ENCODE assay signal across 15 cellular contexts in genomic region chr1:56437959-56438358, GRCh38.
DNase-seq lines count a peak whose midpoint lies in the region; ATAC-seq and TF ChIP-seq lines count a peak whose summit lies in the region.
"Had no signal": no experiment of that assay in that cellular context is flagged by ENCODE, and none has a peak within 500 bp of the region (broad histone marks: within the 10 kb centered on the region; RNA-seq: fewer than 3 reads in every experiment).

No MANE protein-coding gene starts in this region.

- no peaks in the 10 kb centered on the region for H3K27me3 ChIP-seq in GM23248 (replicated peaks; ENCODE audit: insufficient read depth)
- H3K27me3 ChIP-seq: ascending aorta; BLaER1 treated with 17β-estradiol and CSF1 and Interleukin-3, amounts not matched to agents 10 nM and 100 nM had no signal

- TF ChIP-seq CTCF in natural killer cell (IDR thresholded peaks at IDR 0.05): no peak

- H3K9ac ChIP-seq in GM23248: no peak overlapping the region
- H3K9ac ChIP-seq: BLaER1 treated with 17β-estradiol and CSF1 and Interleukin-3, amounts not matched to agents 10 nM and 100 nM had no signal

- H2AFZ ChIP-seq in GM23248: no peak overlapping the region

- H3K27ac Mint-ChIP-seq in natural killer cell: no peak overlapping the region

- H3K4me2 ChIP-seq in GM23248 (ENCODE audit: unreplicated experiment): no peak overlapping the region

- no peak overlapping the region for H3K4me3 Mint-ChIP-seq in natural killer cell

- intact Hi-C loops in left ventricle myocardium superior (cut with micrococcal nuclease): no loop called here
- intact Hi-C loops in natural killer cell (cut with micrococcal nuclease): no loop called here

- 0 out of 3 replicates have a peak, but pooled peaks have one; percentile 17 for ATAC-seq in SK-N-SH treated with all-trans-retinoic acid at 6 μM for 48 hours
- ATAC-seq in left ventricle myocardium superior: peak; percentile 15
- ATAC-seq in natural killer cell: no peak
- ATAC-seq in GM21786 (IDR thresholded peaks at IDR 0.05; ENCODE audit: unreplicated experiment): no peak
- ATAC-seq: GM12878 had no signal

- peaks cover 0 to 7% of the 10 kb centered on the region in 2 donors for H3K27me3 Mint-ChIP-seq in natural killer cell (ENCODE audit: low read depth in 2 of 2)

- in situ Hi-C loops in GM23248 (cut with MboI): no loop called here

- no peak overlapping the region for H3K27ac ChIP-seq in GM23248
- H3K27ac ChIP-seq: ascending aorta; BLaER1 treated with 17β-estradiol and CSF1 and Interleukin-3, amounts not matched to agents 10 nM and 100 nM; thoracic aorta had no signal

- DNase-seq in GM23248 (peak; percentile 27), left ventricle myocardium superior (no peak), renal cortical epithelial cell (ENCODE audit: low read depth) (peak; percentile 38), natural killer cell (no peak), HK-2 (ENCODE audit: unreplicated experiment) (no peak), NCI-H1694 treated with DMSO at 0.1 percent for 48 hours (lab: John Stamatoyannopoulos, UW) (no peak)
- DNase-seq: activated CD8-positive, alpha-beta memory T cell treated with anti-CD3 and anti-CD28 coated beads for 24 hours; activated effector memory CD4-positive, alpha-beta T cell treated with Interleukin-2 at 50 U/mL for 16 hours; DND-41 had no signal

- H3K79me2 ChIP-seq in GM23248 (ENCODE audit: insufficient read depth): no peaks in the 10 kb centered on the region

- 0 to 8% methylated on average over 1 of the region's 1 CpG for WGBS in GM23248 (ENCODE audit: low coverage in 1 of 2, low lambda C conversion rate in 2 of 2, missing lambda C conversion rate in 2 of 2), 2 experiments

- no peaks in the 10 kb centered on the region for H3K9me2 ChIP-seq in GM23248 (ENCODE audit: insufficient read depth)

- H3K9me3 ChIP-seq in GM23248 (ENCODE audit: low read depth): no peaks in the 10 kb centered on the region
- H3K9me3 ChIP-seq: ascending aorta; BLaER1 treated with 17β-estradiol and CSF1 and Interleukin-3, amounts not matched to agents 10 nM and 100 nM; thoracic aorta had no signal

- no peaks in the 10 kb centered on the region; the same call in 1 of the 2 replicates for H3K4me1 ChIP-seq in GM23248 (ENCODE audit: insufficient read depth)

- H3F3A ChIP-seq in GM23248 (ENCODE audit: insufficient read depth): no peaks in the 10 kb centered on the region

- H3K36me3 ChIP-seq in GM23248 (ENCODE audit: low read depth): no peaks in the 10 kb centered on the region
- H3K36me3 ChIP-seq: ascending aorta; BLaER1 treated with 17β-estradiol and CSF1 and Interleukin-3, amounts not matched to agents 10 nM and 100 nM; thoracic aorta had no signal

- no peaks in the 10 kb centered on the region for H4K20me1 ChIP-seq in GM23248 (ENCODE audit: insufficient read depth)
- H4K20me1 ChIP-seq: BLaER1 treated with 17β-estradiol and CSF1 and Interleukin-3, amounts not matched to agents 10 nM and 100 nM had no signal

- no peaks in the 10 kb centered on the region for H3K9me3 Mint-ChIP-seq in natural killer cell

- no peaks in the 10 kb centered on the region for H3K36me3 Mint-ChIP-seq in natural killer cell

- no peak overlapping the region for H3K4me3 ChIP-seq in GM23248
- H3K4me3 ChIP-seq: ascending aorta; BLaER1 treated with 17β-estradiol and CSF1 and Interleukin-3, amounts not matched to agents 10 nM and 100 nM; GM12878; thoracic aorta had no signal

- H3K4me1 Mint-ChIP-seq in natural killer cell: no peaks in the 10 kb centered on the region

TF ChIP-seq in SK-N-SH treated with all-trans-retinoic acid at 6 μM for 48 hours, 23 proteins besides CTCF, POLR2A, EP300 and RAD21:
- TF ChIP-seq ZC3H10 (CRISPR knock-in tag; IDR thresholded peaks at IDR 0.05) (no peak), TOX (CRISPR knock-in tag; IDR thresholded peaks at IDR 0.05; ENCODE audit: borderline replicate concordance) (no peak), OSR1 (CRISPR knock-in tag; IDR thresholded peaks at IDR 0.05) (no peak), CSRNP3 (CRISPR knock-in tag; IDR thresholded peaks at IDR 0.05) (no peak), PPARA (CRISPR knock-in tag; IDR thresholded peaks at IDR 0.05; ENCODE audit: borderline replicate concordance) (no peak), ISL1 (CRISPR knock-in tag; IDR thresholded peaks at IDR 0.05) (no peak), CREB5 (CRISPR knock-in tag; IDR thresholded peaks at IDR 0.05; ENCODE audit: low read depth) (no peak), ESRRG (CRISPR knock-in tag; IDR thresholded peaks at IDR 0.05) (no peak), ZNF8 (CRISPR knock-in tag; IDR thresholded peaks at IDR 0.05) (no peak), ARNTL (CRISPR knock-in tag; IDR thresholded peaks at IDR 0.05; ENCODE audit: borderline replicate concordance, low read depth) (no peak), SNAI2 (CRISPR knock-in tag; IDR thresholded peaks at IDR 0.05) (no peak), ZFP30 (CRISPR knock-in tag; IDR thresholded peaks at IDR 0.05) (no peak), CSDC2 (CRISPR knock-in tag; IDR thresholded peaks at IDR 0.05) (no peak), POU6F1 (CRISPR knock-in tag; IDR thresholded peaks at IDR 0.05; ENCODE audit: borderline replicate concordance, low read depth) (no peak), BACH2 (CRISPR knock-in tag; IDR thresholded peaks at IDR 0.05; ENCODE audit: borderline replicate concordance) (no peak), PATZ1 (CRISPR knock-in tag; IDR thresholded peaks at IDR 0.05; ENCODE audit: borderline replicate concordance) (no peak), RARB (CRISPR knock-in tag; IDR thresholded peaks at IDR 0.05) (no peak), TCF4 (CRISPR knock-in tag; IDR thresholded peaks at IDR 0.05; ENCODE audit: borderline replicate concordance) (no peak)

Comparison
In these comparisons a context has a peak if more than half of its experiments do, and no peak if none do; other contexts are left out.
1. DNase-seq: peak in GM23248 (single experiment) and renal cortical epithelial cell (single experiment); none in left ventricle myocardium superior (single experiment), natural killer cell (single experiment), HK-2 (single experiment) and NCI-H1694 treated with DMSO at 0.1 percent for 48 hours (single experiment).
2. ATAC-seq: peak in SK-N-SH treated with all-trans-retinoic acid at 6 μM for 48 hours (single experiment) and left ventricle myocardium superior (single experiment); none in natural killer cell (0 of 3) and GM21786 (single experiment).